ENCODE assay signal across 21 cellular contexts in the genomic region with DNA sequence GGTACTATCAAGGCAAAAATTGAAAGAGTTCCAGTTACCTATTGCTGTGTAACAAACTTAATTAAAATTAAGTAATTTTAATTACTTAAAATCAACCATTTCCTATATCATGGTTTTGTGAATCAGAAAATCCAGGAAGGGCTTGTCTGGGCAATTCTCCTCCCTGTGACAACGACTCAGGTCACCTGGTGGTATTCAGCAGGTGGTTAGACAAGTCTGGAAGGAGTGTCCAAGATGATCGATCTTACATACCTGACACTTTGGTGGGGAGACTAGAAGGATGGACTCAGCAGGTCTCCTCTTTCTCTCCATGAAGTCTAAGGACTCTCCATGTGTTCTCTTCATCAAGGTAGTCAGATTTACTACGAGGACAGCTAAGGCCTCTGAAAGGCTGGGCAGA. TPM values are rescaled to one million over a fixed set of nuclear protein-coding genes. Genes with fewer than 3 reads are reported as not detected.
DNase-seq lines count a peak whose midpoint lies in the region; ATAC-seq, FAIRE-seq and TF ChIP-seq lines count a peak whose summit lies in the region.
"Had no signal": no experiment of that assay in that cellular context is flagged by ENCODE, and none has a peak within 500 bp of the region (broad histone marks: within the 10 kb centered on the region; RNA-seq: fewer than 3 reads in every experiment).

No MANE protein-coding gene starts in this region.

- FAIRE-seq in keratinocyte (lab: Jason Lieb, UNC), result peak; percentile 5
- FAIRE-seq: A204.1, G401.6, GM12891, GM19239, H54, HTR-8/SVneo had no signal

- ATAC-seq in natural killer cell treated with Interleukin-12 subunit alpha and Interleukin-12 subunit beta and Interleukin-15 and Interleukin-18, amount 100 ng/mL, for 72 hours, result no peak
- ATAC-seq in activated T-cell treated with anti-CD3 and anti-CD28 coated beads, Interleukin-2, amount 50 U/mL, for 4 hours, result no peak

- H3K79me2 ChIP-seq in keratinocyte (ENCODE audit: control insufficient read depth, insufficient read depth, low read length), result no peaks in the 10 kb centered on the region

- H3K27me3 Mint-ChIP-seq in natural killer cell treated with Interleukin-12 subunit alpha and Interleukin-12 subunit beta and Interleukin-15 and Interleukin-18, amount 100 ng/mL, for 72 hours, result no peaks in the 10 kb centered on the region
- H3K27me3 Mint-ChIP-seq in activated T-cell treated with anti-CD3 and anti-CD28 coated beads, Interleukin-2, amount 50 U/mL, for 4 hours (ENCODE audit: low read depth), result no peaks in the 10 kb centered on the region
- H3K27me3 Mint-ChIP-seq: CD4-positive, CD25-positive, alpha-beta regulatory T cell; CD8-positive, alpha-beta memory T cell had no signal

- no peak overlapping the region for H3K4me3 Mint-ChIP-seq in natural killer cell treated with Interleukin-12 subunit alpha and Interleukin-12 subunit beta and Interleukin-15 and Interleukin-18, amount 100 ng/mL, for 72 hours
- H3K4me3 Mint-ChIP-seq in activated T-cell treated with anti-CD3 and anti-CD28 coated beads, Interleukin-2, amount 50 U/mL, for 4 hours, result no peak overlapping the region
- H3K4me3 Mint-ChIP-seq: CD4-positive, CD25-positive, alpha-beta regulatory T cell; CD8-positive, alpha-beta memory T cell had no signal

- H3K4me1 ChIP-seq in keratinocyte (ENCODE audit: control insufficient read depth, extremely low read depth, insufficient read depth, low read length), result peaks cover 8% of the 10 kb centered on the region
- H3K4me1 ChIP-seq: BE2C had no signal

- dilution Hi-C loops in keratinocyte (cut with MboI; ENCODE audit: extremely low pct_ligation_motif_present, low sequenced_read_pairs), result no loop called here

- H3K9me3 ChIP-seq in keratinocyte (ENCODE audit: control insufficient read depth, low read depth, low read length), result no peaks in the 10 kb centered on the region
- H3K9me3 ChIP-seq: BE2C had no signal

- peak; percentile 19 for DNase-seq in LoVo (ENCODE audit: low spot score)
- peak; percentile 78 for DNase-seq in epithelial cell of esophagus (ENCODE audit: low read depth)
- no peak for DNase-seq in keratinocyte (ENCODE audit: low read depth, low spot score)
- no peak for DNase-seq in natural killer cell treated with Interleukin-12 subunit alpha and Interleukin-12 subunit beta and Interleukin-15 and Interleukin-18, amount 100 ng/mL, for 72 hours (ENCODE audit: low spot score)
- no peak for DNase-seq in activated T-cell treated with anti-CD3 and anti-CD28 coated beads, Interleukin-2, amount 50 U/mL, for 4 hours
- DNase-seq in cortex of kidney (lab: John Stamatoyannopoulos, UW), result no peak
- DNase-seq: ACHN; BE2C; C1 segment of cervical spinal cord; CD4-positive, CD25-positive, alpha-beta regulatory T cell; CD8-positive, alpha-beta memory T cell; COR-L47; GM23248; HCEC 1CT; IMR-90 had no signal

- TF ChIP-seq CTCF in epithelial cell of esophagus (IDR thresholded peaks at IDR 0.05; ENCODE audit: insufficient read depth, low read depth, low read length, missing control alignments) (no peak), keratinocyte (optimal IDR thresholded peaks at IDR 0.05 in 1 of 3, IDR thresholded peaks at IDR 0.05 in 1 of 3, conservative IDR thresholded peaks at IDR 0.05 in 1 of 3; ENCODE audit: extremely low read depth in 1 of 3, insufficient read depth in 2 of 3, low read length in 3 of 3) (no peak)

- peaks cover 0 to 4% of the 10 kb centered on the region in 2 donors for H3K4me1 Mint-ChIP-seq in natural killer cell treated with Interleukin-12 subunit alpha and Interleukin-12 subunit beta and Interleukin-15 and Interleukin-18, amount 100 ng/mL, for 72 hours (ENCODE audit: low read depth in 2 of 2)
- peaks cover 9% of the 10 kb centered on the region for H3K4me1 Mint-ChIP-seq in activated T-cell treated with anti-CD3 and anti-CD28 coated beads, Interleukin-2, amount 50 U/mL, for 4 hours (ENCODE audit: low read depth)

- H3K4me2 ChIP-seq in keratinocyte (ENCODE audit: control insufficient read depth, extremely low read depth, insufficient read depth, low read depth, low read length), result peak overlapping the region; percentile 4

- H3K9me1 ChIP-seq in keratinocyte (ENCODE audit: control insufficient read depth, extremely low read depth, insufficient read depth, low read length), result no peaks in the 10 kb centered on the region

- no peaks in the 10 kb centered on the region for H4K20me1 ChIP-seq in keratinocyte (ENCODE audit: control insufficient read depth, extremely low read depth, insufficient read depth, low read length)

- no peak overlapping the region for H2AFZ ChIP-seq in keratinocyte (ENCODE audit: control insufficient read depth, low read length)
- H2AFZ ChIP-seq: GM23248 had no signal

- H3K27ac Mint-ChIP-seq in natural killer cell treated with Interleukin-12 subunit alpha and Interleukin-12 subunit beta and Interleukin-15 and Interleukin-18, amount 100 ng/mL, for 72 hours, result no peak overlapping the region
- H3K27ac Mint-ChIP-seq: CD4-positive, CD25-positive, alpha-beta regulatory T cell had no signal

- H3K36me3 Mint-ChIP-seq in natural killer cell treated with Interleukin-12 subunit alpha and Interleukin-12 subunit beta and Interleukin-15 and Interleukin-18, amount 100 ng/mL, for 72 hours, result no peaks in the 10 kb centered on the region
- peaks cover 28% of the 10 kb centered on the region for H3K36me3 Mint-ChIP-seq in activated T-cell treated with anti-CD3 and anti-CD28 coated beads, Interleukin-2, amount 50 U/mL, for 4 hours (ENCODE audit: insufficient read depth)

- H3K27me3 ChIP-seq in keratinocyte (ENCODE audit: control insufficient read depth, extremely low read depth, insufficient read depth, low read length), result no peaks in the 10 kb centered on the region
- H3K27me3 ChIP-seq: BE2C had no signal

- H3K36me3 ChIP-seq in keratinocyte (ENCODE audit: control insufficient read depth in 2 of 2, extremely low read depth in 1 of 2, insufficient read depth in 2 of 2, low read length in 2 of 2), result no peaks in the 10 kb centered on the region
- H3K36me3 ChIP-seq: BE2C had no signal

- H3K27ac ChIP-seq in keratinocyte (ENCODE audit: control insufficient read depth, insufficient read depth, low read length), result no peak overlapping the region
- H3K27ac ChIP-seq: GM23248 had no signal

- no peaks in the 10 kb centered on the region for H3K9me3 Mint-ChIP-seq in natural killer cell treated with Interleukin-12 subunit alpha and Interleukin-12 subunit beta and Interleukin-15 and Interleukin-18, amount 100 ng/mL, for 72 hours
- no peaks in the 10 kb centered on the region for H3K9me3 Mint-ChIP-seq in activated T-cell treated with anti-CD3 and anti-CD28 coated beads, Interleukin-2, amount 50 U/mL, for 4 hours
- H3K9me3 Mint-ChIP-seq: CD4-positive, CD25-positive, alpha-beta regulatory T cell; CD8-positive, alpha-beta memory T cell had no signal

- H3K4me3 ChIP-seq in epithelial cell of esophagus (ENCODE audit: low read length) (no peak overlapping the region), keratinocyte (ENCODE audit: control insufficient read depth in 2 of 3, extremely low read depth in 1 of 3, insufficient read depth in 2 of 3, low read depth in 1 of 3, low read length in 3 of 3) (no peak overlapping the region)
- H3K4me3 ChIP-seq: GM23248 had no signal

- no peak overlapping the region for H3K9ac ChIP-seq in keratinocyte (ENCODE audit: control insufficient read depth, extremely low read depth, insufficient read depth, low read length)
- H3K9ac ChIP-seq: GM23248 had no signal

RNA-seq across cellular contexts. Expression of a gene that starts 22.9 kb away (rescaled TPM):
- polyA plus RNA-seq in keratinocyte, result 0.14 to 0.26 TPM (median 0.18 TPM) in 3 replicates
- 0.36 TPM for polyA plus RNA-seq in keratinocyte (2011; ENCODE audit: low read depth)
- 0.06 and 0.17 TPM in 2 replicates for polyA plus RNA-seq in keratinocyte (2011; cell fraction: cytosol; rRNA removed)
- 0.59 and 0.72 TPM in 2 replicates for polyA plus RNA-seq in keratinocyte (2011; cell fraction: nucleus; rRNA removed)
- 0.09 and 0.17 TPM in 2 replicates for polyA plus RNA-seq in keratinocyte (2012; ENCODE audit: low replicate concordance)
- polyA minus RNA-seq in keratinocyte, result 0.43 TPM in 1 of 3 replicates, not detected in the others
- polyA minus RNA-seq in keratinocyte (2011; cell fraction: cytosol; rRNA and poly(A)+ RNA removed), result not detected
- 0.54 TPM in 1 of 2 replicates, not detected in the other for polyA minus RNA-seq in keratinocyte (2011; cell fraction: nucleus; rRNA and poly(A)+ RNA removed)
- under 1 TPM in 1 of 2 donors, not detected in 1; 0.36 TPM for total RNA-seq in natural killer cell treated with Interleukin-12 subunit alpha and Interleukin-12 subunit beta and Interleukin-15 and Interleukin-18, amount 100 ng/mL, for 72 hours
- total RNA-seq in activated T-cell treated with anti-CD3 and anti-CD28 coated beads, Interleukin-2, amount 50 U/mL, for 4 hours, result under 1 TPM; 0.34 to 0.96 (median 0.52) TPM
- total RNA-seq: CD4-positive, CD25-positive, alpha-beta regulatory T cell; CD8-positive, alpha-beta memory T cell; GM23248; IMR-90 had no signal
- polyA plus RNA-seq: CD4-positive, CD25-positive, alpha-beta regulatory T cell; CD8-positive, alpha-beta memory T cell; GM23248; IMR-90 had no signal

RNA-seq across cellular contexts. Expression of a gene that starts 26.0 kb away (rescaled TPM):
- polyA plus RNA-seq in keratinocyte, result 1.4 to 1.8 TPM (median 1.7 TPM) in 3 replicates
- polyA plus RNA-seq in keratinocyte (2011; ENCODE audit: low read depth), result 2.0 TPM
- 0.44 and 0.62 TPM in 2 replicates for polyA plus RNA-seq in keratinocyte (2011; cell fraction: cytosol; rRNA removed)
- 3.5 and 3.9 TPM in 2 replicates for polyA plus RNA-seq in keratinocyte (2011; cell fraction: nucleus; rRNA removed)
- polyA plus RNA-seq in keratinocyte (2012; ENCODE audit: low replicate concordance), result 0.87 and 1.1 TPM in 2 replicates
- 2.4 to 8.0 TPM (median 5.8 TPM) in 3 replicates for polyA minus RNA-seq in keratinocyte
- 1.5 TPM for polyA minus RNA-seq in keratinocyte (2011; cell fraction: cytosol; rRNA and poly(A)+ RNA removed)
- polyA minus RNA-seq in keratinocyte (2011; cell fraction: nucleus; rRNA and poly(A)+ RNA removed), result 4.1 and 8.4 TPM in 2 replicates
- 10 to 100 TPM; 15.6 to 19.7 TPM for total RNA-seq in natural killer cell treated with Interleukin-12 subunit alpha and Interleukin-12 subunit beta and Interleukin-15 and Interleukin-18, amount 100 ng/mL, for 72 hours
- total RNA-seq in activated T-cell treated with anti-CD3 and anti-CD28 coated beads, Interleukin-2, amount 50 U/mL, for 4 hours, result 1 to 10 TPM; 5.8 to 8.1 (median 7.7) TPM

RNA-seq across cellular contexts. Expression of a gene that starts 26.4 kb away (rescaled TPM):
- 738 to 1,196 TPM (median 976 TPM) in 3 replicates for polyA plus RNA-seq in keratinocyte
- polyA plus RNA-seq in keratinocyte (2011; ENCODE audit: low read depth), result 755 TPM
- polyA plus RNA-seq in keratinocyte (2011; cell fraction: cytosol; rRNA removed), result 908 and 1,281 TPM in 2 replicates
- 734 and 1,049 TPM in 2 replicates for polyA plus RNA-seq in keratinocyte (2011; cell fraction: nucleus; rRNA removed)
- 585 and 1,725 TPM in 2 replicates for polyA plus RNA-seq in keratinocyte (2012; ENCODE audit: low replicate concordance)
- polyA minus RNA-seq in keratinocyte, result 170 to 566 TPM (median 382 TPM) in 3 replicates
- 168 TPM for polyA minus RNA-seq in keratinocyte (2011; cell fraction: cytosol; rRNA and poly(A)+ RNA removed)
- 386 and 468 TPM in 2 replicates for polyA minus RNA-seq in keratinocyte (2011; cell fraction: nucleus; rRNA and poly(A)+ RNA removed)
- 100 to 1,000 TPM; 391 to 659 TPM for total RNA-seq in natural killer cell treated with Interleukin-12 subunit alpha and Interleukin-12 subunit beta and Interleukin-15 and Interleukin-18, amount 100 ng/mL, for 72 hours
- total RNA-seq in activated T-cell treated with anti-CD3 and anti-CD28 coated beads, Interleukin-2, amount 50 U/mL, for 4 hours, result 100 to 1,000 TPM; 836 to 968 (median 925) TPM

Comparison
In these comparisons a context has a peak if more than half of its experiments do, and no peak if none do; other contexts are left out.
1. DNase-seq: peak in LoVo (single experiment) and epithelial cell of esophagus (single experiment); none in keratinocyte (single experiment), natural killer cell treated with Interleukin-12 subunit alpha and Interleukin-12 subunit beta and Interleukin-15 and Interleukin-18, amount 100 ng/mL, for 72 hours (single experiment), activated T-cell treated with anti-CD3 and anti-CD28 coated beads, Interleukin-2, amount 50 U/mL, for 4 hours (single experiment) and cortex of kidney (single experiment).